In genomic region chr20:22472386-22472785, GRCh38 we compare ENCODE assay signal across 2 cellular contexts.
TF ChIP-seq lines count a peak whose summit lies in the region.

No MANE protein-coding gene starts in this region.

TF ChIP-seq in HepG2, 621 proteins besides CTCF, POLR2A, EP300 and RAD21 (continues in another document):
- TF ChIP-seq ZNF550 (CRISPR knock-in tag; IDR thresholded peaks at IDR 0.05; ENCODE audit: borderline replicate concordance) = peak; percentile 54; the same call in 1 of the 2 replicates
- TF ChIP-seq, protein P1, sequence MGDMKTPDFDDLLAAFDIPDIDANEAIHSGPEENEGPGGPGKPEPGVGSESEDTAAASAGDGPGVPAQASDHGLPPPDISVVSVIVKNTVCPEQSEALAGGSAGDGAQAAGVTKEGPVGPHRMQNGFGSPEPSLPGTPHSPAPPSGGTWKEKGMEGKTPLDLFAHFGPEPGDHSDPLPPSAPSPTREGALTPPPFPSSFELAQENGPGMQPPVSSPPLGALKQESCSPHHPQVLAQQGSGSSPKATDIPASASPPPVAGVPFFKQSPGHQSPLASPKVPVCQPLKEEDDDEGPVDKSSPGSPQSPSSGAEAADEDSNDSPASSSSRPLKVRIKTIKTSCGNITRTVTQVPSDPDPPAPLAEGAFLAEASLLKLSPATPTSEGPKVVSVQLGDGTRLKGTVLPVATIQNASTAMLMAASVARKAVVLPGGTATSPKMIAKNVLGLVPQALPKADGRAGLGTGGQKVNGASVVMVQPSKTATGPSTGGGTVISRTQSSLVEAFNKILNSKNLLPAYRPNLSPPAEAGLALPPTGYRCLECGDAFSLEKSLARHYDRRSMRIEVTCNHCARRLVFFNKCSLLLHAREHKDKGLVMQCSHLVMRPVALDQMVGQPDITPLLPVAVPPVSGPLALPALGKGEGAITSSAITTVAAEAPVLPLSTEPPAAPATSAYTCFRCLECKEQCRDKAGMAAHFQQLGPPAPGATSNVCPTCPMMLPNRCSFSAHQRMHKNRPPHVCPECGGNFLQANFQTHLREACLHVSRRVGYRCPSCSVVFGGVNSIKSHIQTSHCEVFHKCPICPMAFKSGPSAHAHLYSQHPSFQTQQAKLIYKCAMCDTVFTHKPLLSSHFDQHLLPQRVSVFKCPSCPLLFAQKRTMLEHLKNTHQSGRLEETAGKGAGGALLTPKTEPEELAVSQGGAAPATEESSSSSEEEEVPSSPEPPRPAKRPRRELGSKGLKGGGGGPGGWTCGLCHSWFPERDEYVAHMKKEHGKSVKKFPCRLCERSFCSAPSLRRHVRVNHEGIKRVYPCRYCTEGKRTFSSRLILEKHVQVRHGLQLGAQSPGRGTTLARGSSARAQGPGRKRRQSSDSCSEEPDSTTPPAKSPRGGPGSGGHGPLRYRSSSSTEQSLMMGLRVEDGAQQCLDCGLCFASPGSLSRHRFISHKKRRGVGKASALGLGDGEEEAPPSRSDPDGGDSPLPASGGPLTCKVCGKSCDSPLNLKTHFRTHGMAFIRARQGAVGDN (CRISPR knock-in tag; IDR thresholded peaks at IDR 0.05) = peak; percentile 15; the same call in 1 of the 2 replicates
- no peak for TF ChIP-seq CHCHD3 (CRISPR knock-in tag; IDR thresholded peaks at IDR 0.05)
- peak; percentile 59; the same call in 1 of the 2 replicates for TF ChIP-seq SMC3 (IDR thresholded peaks at IDR 0.05; ENCODE audit: low read length)
- peak; percentile 45; the same call in 1 of the 2 replicates for TF ChIP-seq GATAD2A (CRISPR knock-in tag; IDR thresholded peaks at IDR 0.05)
- TF ChIP-seq MLLT10 (CRISPR knock-in tag; IDR thresholded peaks at IDR 0.05) = no peak
- TF ChIP-seq HOXA3 (CRISPR knock-in tag; IDR thresholded peaks at IDR 0.05) = peak; percentile 24; the same call in 1 of the 2 replicates
- no peak for TF ChIP-seq ZNF17 (CRISPR knock-in tag; IDR thresholded peaks at IDR 0.05)
- TF ChIP-seq SALL1 (CRISPR knock-in tag; IDR thresholded peaks at IDR 0.05) = peak; percentile 48; the same call in 1 of the 2 replicates
- TF ChIP-seq ZNF121 (CRISPR knock-in tag; IDR thresholded peaks at IDR 0.05) = peak; percentile 61; the same call in 1 of the 2 replicates
- TF ChIP-seq FOSL2 (CRISPR knock-in tag; IDR thresholded peaks at IDR 0.05) = 0 out of 2 replicates have a peak, but pooled peaks have one; percentile 8
- peak; percentile 74 for TF ChIP-seq ZSCAN25 (CRISPR knock-in tag; IDR thresholded peaks at IDR 0.05)
- peak; percentile 59 for TF ChIP-seq XRCC5 (optimal IDR thresholded peaks at IDR 0.05; ENCODE audit: low read length)
- peak; percentile 22; the same call in 1 of the 2 replicates for TF ChIP-seq JUND (CRISPR knock-in tag; IDR thresholded peaks at IDR 0.05)
- TF ChIP-seq CC2D1A (CRISPR knock-in tag; IDR thresholded peaks at IDR 0.05) = no peak
- no peak for TF ChIP-seq JUNB (CRISPR knock-in tag; IDR thresholded peaks at IDR 0.05; ENCODE audit: borderline replicate concordance)
- TF ChIP-seq EED (CRISPR knock-in tag; IDR thresholded peaks at IDR 0.05) = no peak
- TF ChIP-seq ZNF12 (CRISPR knock-in tag; IDR thresholded peaks at IDR 0.05) = 0 out of 2 replicates have a peak, but pooled peaks have one; percentile 12
- TF ChIP-seq ZNF451 (CRISPR knock-in tag; IDR thresholded peaks at IDR 0.05) = 0 out of 2 replicates have a peak, but pooled peaks have one; percentile 64
- no peak for TF ChIP-seq ZNF720 (CRISPR knock-in tag; IDR thresholded peaks at IDR 0.05)
- peak; percentile 32; the same call in 1 of the 2 replicates for TF ChIP-seq ZFX (CRISPR knock-in tag; IDR thresholded peaks at IDR 0.05; ENCODE audit: low read depth)
- TF ChIP-seq CENPT (CRISPR knock-in tag; IDR thresholded peaks at IDR 0.05; ENCODE audit: low read depth) = no peak
- TF ChIP-seq, protein P2, sequence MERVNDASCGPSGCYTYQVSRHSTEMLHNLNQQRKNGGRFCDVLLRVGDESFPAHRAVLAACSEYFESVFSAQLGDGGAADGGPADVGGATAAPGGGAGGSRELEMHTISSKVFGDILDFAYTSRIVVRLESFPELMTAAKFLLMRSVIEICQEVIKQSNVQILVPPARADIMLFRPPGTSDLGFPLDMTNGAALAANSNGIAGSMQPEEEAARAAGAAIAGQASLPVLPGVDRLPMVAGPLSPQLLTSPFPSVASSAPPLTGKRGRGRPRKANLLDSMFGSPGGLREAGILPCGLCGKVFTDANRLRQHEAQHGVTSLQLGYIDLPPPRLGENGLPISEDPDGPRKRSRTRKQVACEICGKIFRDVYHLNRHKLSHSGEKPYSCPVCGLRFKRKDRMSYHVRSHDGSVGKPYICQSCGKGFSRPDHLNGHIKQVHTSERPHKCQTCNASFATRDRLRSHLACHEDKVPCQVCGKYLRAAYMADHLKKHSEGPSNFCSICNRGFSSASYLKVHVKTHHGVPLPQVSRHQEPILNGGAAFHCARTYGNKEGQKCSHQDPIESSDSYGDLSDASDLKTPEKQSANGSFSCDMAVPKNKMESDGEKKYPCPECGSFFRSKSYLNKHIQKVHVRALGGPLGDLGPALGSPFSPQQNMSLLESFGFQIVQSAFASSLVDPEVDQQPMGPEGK (CRISPR knock-in tag; IDR thresholded peaks at IDR 0.05) = 0 out of 2 replicates have a peak, but pooled peaks have one; percentile 26
- peak; percentile 77; the same call in 1 of the 2 replicates for TF ChIP-seq ZBTB7A (CRISPR knock-in tag; IDR thresholded peaks at IDR 0.05)
- peak; percentile 13; the same call in 1 of the 2 replicates for TF ChIP-seq ZNF788 (CRISPR knock-in tag; IDR thresholded peaks at IDR 0.05; ENCODE audit: borderline replicate concordance)
- TF ChIP-seq STAG1 (CRISPR knock-in tag; IDR thresholded peaks at IDR 0.05) = peak; percentile 79
- TF ChIP-seq ZMYM3 (CRISPR knock-in tag; IDR thresholded peaks at IDR 0.05) = 0 out of 2 replicates have a peak, but pooled peaks have one; percentile 23
- TF ChIP-seq SSRP1 (CRISPR knock-in tag; IDR thresholded peaks at IDR 0.05) = no peak
- no peak for TF ChIP-seq TFDP1 (CRISPR knock-in tag; IDR thresholded peaks at IDR 0.05; ENCODE audit: borderline replicate concordance)
- TF ChIP-seq ISX (CRISPR knock-in tag; conservative IDR thresholded peaks at IDR 0.05) = no peak
- TF ChIP-seq ONECUT2 (CRISPR knock-in tag; IDR thresholded peaks at IDR 0.05) = no peak
- TF ChIP-seq ZNF547 (CRISPR knock-in tag; IDR thresholded peaks at IDR 0.05) = no peak
- TF ChIP-seq ZNF83 (CRISPR knock-in tag; IDR thresholded peaks at IDR 0.05; ENCODE audit: borderline replicate concordance) = peak; percentile 20; the same call in 1 of the 2 replicates

TF ChIP-seq in K562, 482 proteins besides CTCF, POLR2A, EP300 and RAD21:
- TF ChIP-seq PHF20 (IDR thresholded peaks at IDR 0.05; ENCODE audit: partially characterized antibody) (no peak), TCF7L2 (IDR thresholded peaks at IDR 0.05; ENCODE audit: low read depth, low read length) (no peak), CBFA2T2 (conservative IDR thresholded peaks at IDR 0.05) (no peak), HOXB6 (CRISPR knock-in tag; IDR thresholded peaks at IDR 0.05; ENCODE audit: borderline replicate concordance) (no peak), MXI1 (IDR thresholded peaks at IDR 0.05; ENCODE audit: low read depth, low read length) (no peak), ZNF766 (CRISPR knock-in tag; conservative IDR thresholded peaks at IDR 0.05) (no peak), MAFK (IDR thresholded peaks at IDR 0.05; ENCODE audit: low read length) (no peak), LEF1 (IDR thresholded peaks at IDR 0.05) (no peak), HNRNPLL (IDR thresholded peaks at IDR 0.05; ENCODE audit: low read depth, low read length, poor library complexity, severe bottlenecking) (no peak), CBX1 (IDR thresholded peaks at IDR 0.05; ENCODE audit: low read depth) (no peak), KLF13 (tag; IDR thresholded peaks at IDR 0.05; ENCODE audit: borderline replicate concordance, low read depth) (no peak), GTF2B (IDR thresholded peaks at IDR 0.05; ENCODE audit: extremely low read depth, insufficient read length) (no peak), MAFG (tag; conservative IDR thresholded peaks at IDR 0.05) (no peak), MIER1 (IDR thresholded peaks at IDR 0.05; ENCODE audit: low read depth) (no peak), ZNF740 (CRISPR knock-in tag; IDR thresholded peaks at IDR 0.05) (no peak), ZNF740 (tag; IDR thresholded peaks at IDR 0.05) (no peak), PHF21A (IDR thresholded peaks at IDR 0.05; ENCODE audit: borderline replicate concordance, low read depth) (no peak), BRF2 (IDR thresholded peaks at IDR 0.05; ENCODE audit: borderline replicate concordance, insufficient read depth, insufficient read length) (no peak), ZNF507 (tag; conservative IDR thresholded peaks at IDR 0.05) (no peak)
- TF ChIP-seq, protein P3, sequence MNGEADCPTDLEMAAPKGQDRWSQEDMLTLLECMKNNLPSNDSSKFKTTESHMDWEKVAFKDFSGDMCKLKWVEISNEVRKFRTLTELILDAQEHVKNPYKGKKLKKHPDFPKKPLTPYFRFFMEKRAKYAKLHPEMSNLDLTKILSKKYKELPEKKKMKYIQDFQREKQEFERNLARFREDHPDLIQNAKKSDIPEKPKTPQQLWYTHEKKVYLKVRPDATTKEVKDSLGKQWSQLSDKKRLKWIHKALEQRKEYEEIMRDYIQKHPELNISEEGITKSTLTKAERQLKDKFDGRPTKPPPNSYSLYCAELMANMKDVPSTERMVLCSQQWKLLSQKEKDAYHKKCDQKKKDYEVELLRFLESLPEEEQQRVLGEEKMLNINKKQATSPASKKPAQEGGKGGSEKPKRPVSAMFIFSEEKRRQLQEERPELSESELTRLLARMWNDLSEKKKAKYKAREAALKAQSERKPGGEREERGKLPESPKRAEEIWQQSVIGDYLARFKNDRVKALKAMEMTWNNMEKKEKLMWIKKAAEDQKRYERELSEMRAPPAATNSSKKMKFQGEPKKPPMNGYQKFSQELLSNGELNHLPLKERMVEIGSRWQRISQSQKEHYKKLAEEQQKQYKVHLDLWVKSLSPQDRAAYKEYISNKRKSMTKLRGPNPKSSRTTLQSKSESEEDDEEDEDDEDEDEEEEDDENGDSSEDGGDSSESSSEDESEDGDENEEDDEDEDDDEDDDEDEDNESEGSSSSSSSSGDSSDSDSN (IDR thresholded peaks at IDR 0.05; ENCODE audit: borderline replicate concordance in 1 of 2, low read depth in 2 of 2, low read length in 2 of 2) = no peak
